In the genomic region with DNA sequence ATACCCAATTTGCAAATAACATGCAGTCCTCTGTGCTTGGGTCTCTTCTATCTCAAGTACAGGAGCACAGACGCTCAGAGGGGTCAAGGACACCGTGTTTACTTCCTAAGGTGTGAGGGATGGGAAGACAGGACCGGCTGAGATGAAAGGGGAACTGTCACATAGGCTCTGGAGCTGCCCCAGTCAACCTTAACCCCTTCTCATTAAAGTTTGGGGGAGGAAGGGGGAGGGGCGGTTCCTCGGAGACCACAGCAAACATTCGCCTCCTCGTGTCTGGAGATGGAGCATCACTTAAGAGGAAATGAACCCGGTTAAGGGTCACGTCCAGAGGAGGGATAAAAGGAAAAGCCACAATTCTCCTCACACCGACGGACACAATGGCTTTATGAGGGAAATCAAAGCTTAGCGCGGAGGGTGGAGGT, we compare ENCODE assay signal across 8 cellular contexts. TPM values are rescaled to one million over a fixed set of nuclear protein-coding genes. Genes with fewer than 3 reads are reported as not detected.
DNase-seq lines count a peak whose midpoint lies in the region; ATAC-seq and TF ChIP-seq lines count a peak whose summit lies in the region.

No MANE protein-coding gene starts in this region.

- no peak overlapping the region for H2BK5ac ChIP-seq in neuronal stem cell (ENCODE audit: low read length)

- TF ChIP-seq CTCF in esophagus muscularis mucosa (IDR thresholded peaks at IDR 0.05) = no peak

- WGBS in esophagus muscularis mucosa = 5% methylated on average over 13 of the region's 13 CpGs
- no CpG with 5 or more reads among the region's 13 CpGs for WGBS in neuronal stem cell (ENCODE audit: extremely low coverage in 2 of 2, insufficient read length in 2 of 2, insufficient replicate concordance in 1 of 2), 2 donors

- peak overlapping the region; percentile 64 to 80 (median 74) for H3K4me3 ChIP-seq in esophagus muscularis mucosa
- peak overlapping the region; percentile 58 to 87 for H3K4me3 ChIP-seq in neuronal stem cell (ENCODE audit: low read length in 2 of 2)

- H2BK15ac ChIP-seq in neuronal stem cell (ENCODE audit: low read length) = no peak overlapping the region

- no peak overlapping the region for H3K4ac ChIP-seq in neuronal stem cell (ENCODE audit: low read length)

- TF ChIP-seq EP300 in esophagus muscularis mucosa (IDR thresholded peaks at IDR 0.05) = no peak

- no peak overlapping the region for H3K23ac ChIP-seq in neuronal stem cell (ENCODE audit: low read depth, low read length, poor library complexity)

- H4K91ac ChIP-seq in neuronal stem cell (ENCODE audit: low read depth, low read length, poor library complexity) = no peak overlapping the region

- peak overlapping the region; percentile 86 for H3K18ac ChIP-seq in neuronal stem cell (ENCODE audit: low read length)

- peak overlapping the region; percentile 80 for H3K9ac ChIP-seq in neuronal stem cell (ENCODE audit: low read depth, low read length, poor library complexity)

- H3K27ac ChIP-seq in esophagus muscularis mucosa (replicated peaks in 1 of 4) = peak overlapping the region; percentile 65 to 85 (median 80)
- no peak overlapping the region for H3K27ac ChIP-seq in neuronal stem cell (replicated peaks; ENCODE audit: low read length)
- no peak overlapping the region for H3K27ac ChIP-seq in caudate nucleus (ENCODE audit: low read depth, low read length)

- H3K4me2 ChIP-seq in neuronal stem cell (ENCODE audit: insufficient read depth, low read length, poor library complexity, severe bottlenecking) = peak overlapping the region; percentile 90

- intact Hi-C loops in esophagus muscularis mucosa (cut with DNase I) = loop anchor here (10.0 kb wide), 2 partner anchors 79 to 249 kb away; no protein-coding TSS in a partner anchor

- H2AFZ ChIP-seq in neuronal stem cell (ENCODE audit: low read length) = peak overlapping the region; percentile 93

- no peak overlapping the region for H4K8ac ChIP-seq in neuronal stem cell (ENCODE audit: low read depth, low read length)

- H2BK120ac ChIP-seq in neuronal stem cell (ENCODE audit: low read depth, low read length) = no peak overlapping the region

- TF ChIP-seq POLR2A in esophagus muscularis mucosa (IDR thresholded peaks at IDR 0.05; ENCODE audit: low read depth) = no peak

- H3K36me3 ChIP-seq in esophagus muscularis mucosa (no peaks in the 10 kb centered on the region), neuronal stem cell (replicated peaks in 1 of 2; ENCODE audit: control insufficient read depth in 2 of 2, insufficient read depth in 2 of 2, low read length in 2 of 2) (peaks cover 0 to 16% of the 10 kb centered on the region in 2 donors)

- H3K14ac ChIP-seq in neuronal stem cell (ENCODE audit: low read length) = no peak overlapping the region

- no peaks in the 10 kb centered on the region for H3K79me1 ChIP-seq in neuronal stem cell (ENCODE audit: low read depth, low read length)

- H3K27me3 ChIP-seq in esophagus muscularis mucosa (no peaks in the 10 kb centered on the region), neuronal stem cell (ENCODE audit: control insufficient read depth in 3 of 3, insufficient read depth in 3 of 3, low read depth in 1 of 3, low read length in 3 of 3) (peaks cover 0 to 23% (median 4%) of the 10 kb centered on the region in 3 experiments)

- H3K4me1 ChIP-seq in esophagus muscularis mucosa (peaks cover 52 to 79% (median 71%) of the 10 kb centered on the region in 4 donors), neuronal stem cell (ENCODE audit: control insufficient read depth in 2 of 2, insufficient read depth in 1 of 2, low read depth in 1 of 2, low read length in 2 of 2) (peaks cover 13 to 20% of the 10 kb centered on the region in 2 donors)

- DNase-seq in Daoy (ENCODE audit: low read depth) (peak; percentile 14), RPMI7951 (ENCODE audit: low read depth) (peak; percentile 62), esophagus muscularis mucosa (ENCODE audit: extremely low spot score) (no peak), neuronal stem cell (ENCODE audit: low spot score) (peak; percentile 36), SHP77 (lab: John Stamatoyannopoulos, UW) (no peak), middle frontal gyrus (ENCODE audit: extremely low spot score, low spot score) (no peak), caudate nucleus (lab: John Stamatoyannopoulos, UW) (no peak)

- no peak overlapping the region for H2BK12ac ChIP-seq in neuronal stem cell (ENCODE audit: low read length)

- H3K9me3 ChIP-seq in esophagus muscularis mucosa = no peaks in the 10 kb centered on the region
- H3K9me3 ChIP-seq in neuronal stem cell (replicated peaks in 1 of 2; ENCODE audit: control insufficient read depth in 2 of 2, insufficient read depth in 1 of 2, low read depth in 1 of 2, low read length in 2 of 2) = no peaks in the 10 kb centered on the region

- H2AK5ac ChIP-seq in neuronal stem cell (ENCODE audit: low read depth, low read length) = peak overlapping the region; percentile 64

- no peak for ATAC-seq in GM18907 (IDR thresholded peaks at IDR 0.05; ENCODE audit: unreplicated experiment)

RNA-seq across cellular contexts. Expression of a gene that starts 1.1 kb away (rescaled TPM):
- 3.4 and 4.1 TPM in 2 replicates for total RNA-seq in Daoy (2014; rRNA removed; shearing (Covaris generic))
- total RNA-seq in RPMI7951 (2014; rRNA removed; shearing (Covaris generic)) = 9.7 and 10.7 TPM in 2 replicates
- 10 to 100 TPM; 30.5 to 69.3 (median 40.0) TPM for total RNA-seq in esophagus muscularis mucosa
- polyA plus RNA-seq in neuronal stem cell (2013, experiment 1 of 2) = 9.8 TPM
- polyA plus RNA-seq in neuronal stem cell (2013, experiment 2 of 2) = 9.8 TPM

Comparison
In these comparisons a context has a peak if more than half of its experiments do, and no peak if none do; other contexts are left out.
1. DNase-seq: peak in Daoy (single experiment), RPMI7951 (single experiment) and neuronal stem cell (single experiment); none in esophagus muscularis mucosa (single experiment), SHP77 (0 of 2), middle frontal gyrus (single experiment) and caudate nucleus (0 of 61).
2. H3K27ac ChIP-seq: peak in esophagus muscularis mucosa (4 of 4); none in neuronal stem cell (single experiment) and caudate nucleus (single experiment).